ENCODE assay signal across 1 cellular context in the genomic region with DNA sequence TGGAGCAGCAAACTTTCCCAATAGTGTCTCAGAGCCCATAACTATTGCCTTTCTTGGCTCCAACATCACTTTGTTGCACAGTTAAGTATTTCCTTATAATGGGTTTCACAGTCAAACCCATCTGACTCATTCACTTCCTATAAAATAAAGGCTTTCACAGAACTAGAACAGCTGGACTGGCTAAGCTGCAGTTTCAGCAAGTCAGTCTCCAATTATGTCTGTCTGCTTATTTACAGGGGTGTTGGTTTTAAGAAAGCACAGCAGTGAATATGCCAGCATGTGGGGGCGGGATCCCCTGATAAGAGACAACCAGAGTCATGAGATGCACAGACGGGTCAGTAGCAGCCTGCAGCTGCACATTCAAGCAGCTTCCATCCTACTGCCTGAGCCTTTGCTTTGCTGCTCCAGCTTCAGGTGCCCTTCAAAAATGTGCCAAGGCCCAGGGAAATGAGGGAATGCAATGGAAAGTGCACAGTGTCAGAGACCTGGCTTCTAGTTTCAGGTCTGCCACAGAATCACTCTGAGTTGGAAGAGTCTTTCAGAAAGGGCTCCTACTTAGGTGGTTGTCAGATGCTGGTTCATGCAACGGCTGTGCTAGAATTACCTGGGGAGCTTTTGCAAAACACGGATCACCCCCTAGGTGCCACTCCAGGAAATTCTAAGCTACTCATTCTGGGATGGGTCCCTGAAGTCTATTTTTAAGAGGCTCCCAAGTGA.
TF ChIP-seq lines count a peak whose summit lies in the region.

No MANE protein-coding gene starts in this region.

TF ChIP-seq in K562, 482 proteins besides CTCF, POLR2A, EP300 and RAD21 (continued from another document and continues in another):
- TF ChIP-seq, protein P1, sequence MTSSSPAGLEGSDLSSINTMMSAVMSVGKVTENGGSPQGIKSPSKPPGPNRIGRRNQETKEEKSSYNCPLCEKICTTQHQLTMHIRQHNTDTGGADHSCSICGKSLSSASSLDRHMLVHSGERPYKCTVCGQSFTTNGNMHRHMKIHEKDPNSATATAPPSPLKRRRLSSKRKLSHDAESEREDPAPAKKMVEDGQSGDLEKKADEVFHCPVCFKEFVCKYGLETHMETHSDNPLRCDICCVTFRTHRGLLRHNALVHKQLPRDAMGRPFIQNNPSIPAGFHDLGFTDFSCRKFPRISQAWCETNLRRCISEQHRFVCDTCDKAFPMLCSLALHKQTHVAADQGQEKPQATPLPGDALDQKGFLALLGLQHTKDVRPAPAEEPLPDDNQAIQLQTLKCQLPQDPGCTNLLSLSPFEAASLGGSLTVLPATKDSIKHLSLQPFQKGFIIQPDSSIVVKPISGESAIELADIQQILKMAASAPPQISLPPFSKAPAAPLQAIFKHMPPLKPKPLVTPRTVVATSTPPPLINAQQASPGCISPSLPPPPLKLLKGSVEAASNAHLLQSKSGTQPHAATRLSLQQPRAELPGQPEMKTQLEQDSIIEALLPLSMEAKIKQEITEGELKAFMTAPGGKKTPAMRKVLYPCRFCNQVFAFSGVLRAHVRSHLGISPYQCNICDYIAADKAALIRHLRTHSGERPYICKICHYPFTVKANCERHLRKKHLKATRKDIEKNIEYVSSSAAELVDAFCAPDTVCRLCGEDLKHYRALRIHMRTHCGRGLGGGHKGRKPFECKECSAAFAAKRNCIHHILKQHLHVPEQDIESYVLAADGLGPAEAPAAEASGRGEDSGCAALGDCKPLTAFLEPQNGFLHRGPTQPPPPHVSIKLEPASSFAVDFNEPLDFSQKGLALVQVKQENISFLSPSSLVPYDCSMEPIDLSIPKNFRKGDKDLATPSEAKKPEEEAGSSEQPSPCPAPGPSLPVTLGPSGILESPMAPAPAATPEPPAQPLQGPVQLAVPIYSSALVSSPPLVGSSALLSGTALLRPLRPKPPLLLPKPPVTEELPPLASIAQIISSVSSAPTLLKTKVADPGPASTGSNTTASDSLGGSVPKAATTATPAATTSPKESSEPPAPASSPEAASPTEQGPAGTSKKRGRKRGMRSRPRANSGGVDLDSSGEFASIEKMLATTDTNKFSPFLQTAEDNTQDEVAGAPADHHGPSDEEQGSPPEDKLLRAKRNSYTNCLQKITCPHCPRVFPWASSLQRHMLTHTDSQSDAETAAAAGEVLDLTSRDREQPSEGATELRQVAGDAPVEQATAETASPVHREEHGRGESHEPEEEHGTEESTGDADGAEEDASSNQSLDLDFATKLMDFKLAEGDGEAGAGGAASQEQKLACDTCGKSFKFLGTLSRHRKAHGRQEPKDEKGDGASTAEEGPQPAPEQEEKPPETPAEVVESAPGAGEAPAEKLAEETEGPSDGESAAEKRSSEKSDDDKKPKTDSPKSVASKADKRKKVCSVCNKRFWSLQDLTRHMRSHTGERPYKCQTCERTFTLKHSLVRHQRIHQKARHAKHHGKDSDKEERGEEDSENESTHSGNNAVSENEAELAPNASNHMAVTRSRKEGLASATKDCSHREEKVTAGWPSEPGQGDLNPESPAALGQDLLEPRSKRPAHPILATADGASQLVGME (CRISPR knock-in tag; IDR thresholded peaks at IDR 0.05) = 0 out of 2 replicates have a peak, but pooled peaks have one; percentile 44
- no peak for TF ChIP-seq PYGO2 (tag; IDR thresholded peaks at IDR 0.05)
- no peak for TF ChIP-seq RBM22 (IDR thresholded peaks at IDR 0.05; ENCODE audit: low read depth, low read length, poor library complexity, severe bottlenecking)
- TF ChIP-seq EP400 (IDR thresholded peaks at IDR 0.05) = no peak
- TF ChIP-seq, protein P2, sequence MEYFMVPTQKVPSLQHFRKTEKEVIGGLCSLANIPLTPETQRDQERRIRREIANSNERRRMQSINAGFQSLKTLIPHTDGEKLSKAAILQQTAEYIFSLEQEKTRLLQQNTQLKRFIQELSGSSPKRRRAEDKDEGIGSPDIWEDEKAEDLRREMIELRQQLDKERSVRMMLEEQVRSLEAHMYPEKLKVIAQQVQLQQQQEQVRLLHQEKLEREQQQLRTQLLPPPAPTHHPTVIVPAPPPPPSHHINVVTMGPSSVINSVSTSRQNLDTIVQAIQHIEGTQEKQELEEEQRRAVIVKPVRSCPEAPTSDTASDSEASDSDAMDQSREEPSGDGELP (CRISPR knock-in tag; IDR thresholded peaks at IDR 0.05; ENCODE audit: borderline replicate concordance) = peak; percentile 59; the same call in 1 of the 2 replicates
- TF ChIP-seq, protein P3, sequence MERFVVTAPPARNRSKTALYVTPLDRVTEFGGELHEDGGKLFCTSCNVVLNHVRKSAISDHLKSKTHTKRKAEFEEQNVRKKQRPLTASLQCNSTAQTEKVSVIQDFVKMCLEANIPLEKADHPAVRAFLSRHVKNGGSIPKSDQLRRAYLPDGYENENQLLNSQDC (CRISPR knock-in tag; IDR thresholded peaks at IDR 0.05) = no peak
- TF ChIP-seq ZNF175 (CRISPR knock-in tag; IDR thresholded peaks at IDR 0.05; ENCODE audit: low read depth) = peak; percentile 29; the same call in 1 of the 2 replicates
- TF ChIP-seq, protein P4, sequence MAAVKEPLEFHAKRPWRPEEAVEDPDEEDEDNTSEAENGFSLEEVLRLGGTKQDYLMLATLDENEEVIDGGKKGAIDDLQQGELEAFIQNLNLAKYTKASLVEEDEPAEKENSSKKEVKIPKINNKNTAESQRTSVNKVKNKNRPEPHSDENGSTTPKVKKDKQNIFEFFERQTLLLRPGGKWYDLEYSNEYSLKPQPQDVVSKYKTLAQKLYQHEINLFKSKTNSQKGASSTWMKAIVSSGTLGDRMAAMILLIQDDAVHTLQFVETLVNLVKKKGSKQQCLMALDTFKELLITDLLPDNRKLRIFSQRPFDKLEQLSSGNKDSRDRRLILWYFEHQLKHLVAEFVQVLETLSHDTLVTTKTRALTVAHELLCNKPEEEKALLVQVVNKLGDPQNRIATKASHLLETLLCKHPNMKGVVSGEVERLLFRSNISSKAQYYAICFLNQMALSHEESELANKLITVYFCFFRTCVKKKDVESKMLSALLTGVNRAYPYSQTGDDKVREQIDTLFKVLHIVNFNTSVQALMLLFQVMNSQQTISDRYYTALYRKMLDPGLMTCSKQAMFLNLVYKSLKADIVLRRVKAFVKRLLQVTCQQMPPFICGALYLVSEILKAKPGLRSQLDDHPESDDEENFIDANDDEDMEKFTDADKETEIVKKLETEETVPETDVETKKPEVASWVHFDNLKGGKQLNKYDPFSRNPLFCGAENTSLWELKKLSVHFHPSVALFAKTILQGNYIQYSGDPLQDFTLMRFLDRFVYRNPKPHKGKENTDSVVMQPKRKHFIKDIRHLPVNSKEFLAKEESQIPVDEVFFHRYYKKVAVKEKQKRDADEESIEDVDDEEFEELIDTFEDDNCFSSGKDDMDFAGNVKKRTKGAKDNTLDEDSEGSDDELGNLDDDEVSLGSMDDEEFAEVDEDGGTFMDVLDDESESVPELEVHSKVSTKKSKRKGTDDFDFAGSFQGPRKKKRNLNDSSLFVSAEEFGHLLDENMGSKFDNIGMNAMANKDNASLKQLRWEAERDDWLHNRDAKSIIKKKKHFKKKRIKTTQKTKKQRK (IDR thresholded peaks at IDR 0.05; ENCODE audit: borderline replicate concordance, low read depth, low read length) = no peak
- 0 out of 2 replicates have a peak, but pooled peaks have one; percentile 26 for TF ChIP-seq ELF4 (CRISPR knock-in tag; IDR thresholded peaks at IDR 0.05)
- no peak for TF ChIP-seq BMI1 (IDR thresholded peaks at IDR 0.05; ENCODE audit: low read length)
- peak; percentile 60 for TF ChIP-seq DPF2 (IDR thresholded peaks at IDR 0.05)
- TF ChIP-seq, protein P5, sequence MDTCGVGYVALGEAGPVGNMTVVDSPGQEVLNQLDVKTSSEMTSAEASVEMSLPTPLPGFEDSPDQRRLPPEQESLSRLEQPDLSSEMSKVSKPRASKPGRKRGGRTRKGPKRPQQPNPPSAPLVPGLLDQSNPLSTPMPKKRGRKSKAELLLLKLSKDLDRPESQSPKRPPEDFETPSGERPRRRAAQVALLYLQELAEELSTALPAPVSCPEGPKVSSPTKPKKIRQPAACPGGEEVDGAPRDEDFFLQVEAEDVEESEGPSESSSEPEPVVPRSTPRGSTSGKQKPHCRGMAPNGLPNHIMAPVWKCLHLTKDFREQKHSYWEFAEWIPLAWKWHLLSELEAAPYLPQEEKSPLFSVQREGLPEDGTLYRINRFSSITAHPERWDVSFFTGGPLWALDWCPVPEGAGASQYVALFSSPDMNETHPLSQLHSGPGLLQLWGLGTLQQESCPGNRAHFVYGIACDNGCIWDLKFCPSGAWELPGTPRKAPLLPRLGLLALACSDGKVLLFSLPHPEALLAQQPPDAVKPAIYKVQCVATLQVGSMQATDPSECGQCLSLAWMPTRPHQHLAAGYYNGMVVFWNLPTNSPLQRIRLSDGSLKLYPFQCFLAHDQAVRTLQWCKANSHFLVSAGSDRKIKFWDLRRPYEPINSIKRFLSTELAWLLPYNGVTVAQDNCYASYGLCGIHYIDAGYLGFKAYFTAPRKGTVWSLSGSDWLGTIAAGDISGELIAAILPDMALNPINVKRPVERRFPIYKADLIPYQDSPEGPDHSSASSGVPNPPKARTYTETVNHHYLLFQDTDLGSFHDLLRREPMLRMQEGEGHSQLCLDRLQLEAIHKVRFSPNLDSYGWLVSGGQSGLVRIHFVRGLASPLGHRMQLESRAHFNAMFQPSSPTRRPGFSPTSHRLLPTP (IDR thresholded peaks at IDR 0.05; ENCODE audit: borderline replicate concordance, extremely low read depth, insufficient read length) = no peak
- TF ChIP-seq, protein P6, sequence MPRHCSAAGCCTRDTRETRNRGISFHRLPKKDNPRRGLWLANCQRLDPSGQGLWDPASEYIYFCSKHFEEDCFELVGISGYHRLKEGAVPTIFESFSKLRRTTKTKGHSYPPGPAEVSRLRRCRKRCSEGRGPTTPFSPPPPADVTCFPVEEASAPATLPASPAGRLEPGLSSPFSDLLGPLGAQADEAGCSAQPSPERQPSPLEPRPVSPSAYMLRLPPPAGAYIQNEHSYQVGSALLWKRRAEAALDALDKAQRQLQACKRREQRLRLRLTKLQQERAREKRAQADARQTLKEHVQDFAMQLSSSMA (CRISPR knock-in tag; IDR thresholded peaks at IDR 0.05) = no peak
- TF ChIP-seq CEBPB (tag; IDR thresholded peaks at IDR 0.05) = no peak
- TF ChIP-seq SMARCA4 (IDR thresholded peaks at IDR 0.05) = peak; percentile 63; the same call in 1 of the 2 replicates
- TF ChIP-seq GABPB2 (CRISPR knock-in tag; conservative IDR thresholded peaks at IDR 0.05) = no peak
- TF ChIP-seq GATA2 (CRISPR knock-in tag; IDR thresholded peaks at IDR 0.05) = peak; percentile 75; the same call in 1 of the 2 replicates
- TF ChIP-seq, protein P7, sequence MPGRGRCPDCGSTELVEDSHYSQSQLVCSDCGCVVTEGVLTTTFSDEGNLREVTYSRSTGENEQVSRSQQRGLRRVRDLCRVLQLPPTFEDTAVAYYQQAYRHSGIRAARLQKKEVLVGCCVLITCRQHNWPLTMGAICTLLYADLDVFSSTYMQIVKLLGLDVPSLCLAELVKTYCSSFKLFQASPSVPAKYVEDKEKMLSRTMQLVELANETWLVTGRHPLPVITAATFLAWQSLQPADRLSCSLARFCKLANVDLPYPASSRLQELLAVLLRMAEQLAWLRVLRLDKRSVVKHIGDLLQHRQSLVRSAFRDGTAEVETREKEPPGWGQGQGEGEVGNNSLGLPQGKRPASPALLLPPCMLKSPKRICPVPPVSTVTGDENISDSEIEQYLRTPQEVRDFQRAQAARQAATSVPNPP (IDR thresholded peaks at IDR 0.05; ENCODE audit: borderline replicate concordance, insufficient read depth, insufficient read length) = no peak
- TF ChIP-seq TEAD4 (IDR thresholded peaks at IDR 0.05; ENCODE audit: low read length) = peak; percentile 78
- TF ChIP-seq TEAD4 (CRISPR knock-in tag; IDR thresholded peaks at IDR 0.05; ENCODE audit: borderline replicate concordance) = no peak
- TF ChIP-seq PHF8 (IDR thresholded peaks at IDR 0.05; ENCODE audit: borderline replicate concordance, low read length) = no peak
- TF ChIP-seq NEUROD1 (IDR thresholded peaks at IDR 0.05; ENCODE audit: borderline replicate concordance, low read depth, low read length, partially characterized antibody) = no peak
- TF ChIP-seq BRCA1 (IDR thresholded peaks at IDR 0.05) = no peak
- TF ChIP-seq BRCA1 (CRISPR knock-in tag; IDR thresholded peaks at IDR 0.05) = no peak
- peak; percentile 61; the same call in 1 of the 2 replicates for TF ChIP-seq JUND (IDR thresholded peaks at IDR 0.05; ENCODE audit: borderline replicate concordance, low read depth, low read length)
- peak; percentile 46; the same call in 2 of the 3 replicates for TF ChIP-seq JUND (tag; IDR thresholded peaks at IDR 0.05; ENCODE audit: borderline replicate concordance, low read depth, low read length)
- no peak for TF ChIP-seq MCM3 (IDR thresholded peaks at IDR 0.05)
- TF ChIP-seq MXI1 (IDR thresholded peaks at IDR 0.05; ENCODE audit: low read depth, low read length) = no peak
- no peak for TF ChIP-seq NFE2L1 (tag; IDR thresholded peaks at IDR 0.05; ENCODE audit: borderline replicate concordance, low read depth)
- peak; percentile 53 for TF ChIP-seq FOSL1 (tag; conservative IDR thresholded peaks at IDR 0.05)
- TF ChIP-seq, protein P8, sequence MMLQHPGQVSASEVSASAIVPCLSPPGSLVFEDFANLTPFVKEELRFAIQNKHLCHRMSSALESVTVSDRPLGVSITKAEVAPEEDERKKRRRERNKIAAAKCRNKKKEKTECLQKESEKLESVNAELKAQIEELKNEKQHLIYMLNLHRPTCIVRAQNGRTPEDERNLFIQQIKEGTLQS (IDR thresholded peaks at IDR 0.05) = 0 out of 2 replicates have a peak, but pooled peaks have one; percentile 6
- TF ChIP-seq, protein P8 (CRISPR knock-in tag; conservative IDR thresholded peaks at IDR 0.05) = no peak
- TF ChIP-seq, protein P9, sequence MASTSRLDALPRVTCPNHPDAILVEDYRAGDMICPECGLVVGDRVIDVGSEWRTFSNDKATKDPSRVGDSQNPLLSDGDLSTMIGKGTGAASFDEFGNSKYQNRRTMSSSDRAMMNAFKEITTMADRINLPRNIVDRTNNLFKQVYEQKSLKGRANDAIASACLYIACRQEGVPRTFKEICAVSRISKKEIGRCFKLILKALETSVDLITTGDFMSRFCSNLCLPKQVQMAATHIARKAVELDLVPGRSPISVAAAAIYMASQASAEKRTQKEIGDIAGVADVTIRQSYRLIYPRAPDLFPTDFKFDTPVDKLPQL (IDR thresholded peaks at IDR 0.05; ENCODE audit: extremely low read depth, insufficient read length) = no peak
- no peak for TF ChIP-seq STAT5B (CRISPR knock-in tag; IDR thresholded peaks at IDR 0.05)
- TF ChIP-seq, protein P10, sequence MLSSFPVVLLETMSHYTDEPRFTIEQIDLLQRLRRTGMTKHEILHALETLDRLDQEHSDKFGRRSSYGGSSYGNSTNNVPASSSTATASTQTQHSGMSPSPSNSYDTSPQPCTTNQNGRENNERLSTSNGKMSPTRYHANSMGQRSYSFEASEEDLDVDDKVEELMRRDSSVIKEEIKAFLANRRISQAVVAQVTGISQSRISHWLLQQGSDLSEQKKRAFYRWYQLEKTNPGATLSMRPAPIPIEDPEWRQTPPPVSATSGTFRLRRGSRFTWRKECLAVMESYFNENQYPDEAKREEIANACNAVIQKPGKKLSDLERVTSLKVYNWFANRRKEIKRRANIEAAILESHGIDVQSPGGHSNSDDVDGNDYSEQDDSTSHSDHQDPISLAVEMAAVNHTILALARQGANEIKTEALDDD (IDR thresholded peaks at IDR 0.05) = peak; percentile 74
